ENCODE assay signal across 20 cellular contexts in the genomic region with DNA sequence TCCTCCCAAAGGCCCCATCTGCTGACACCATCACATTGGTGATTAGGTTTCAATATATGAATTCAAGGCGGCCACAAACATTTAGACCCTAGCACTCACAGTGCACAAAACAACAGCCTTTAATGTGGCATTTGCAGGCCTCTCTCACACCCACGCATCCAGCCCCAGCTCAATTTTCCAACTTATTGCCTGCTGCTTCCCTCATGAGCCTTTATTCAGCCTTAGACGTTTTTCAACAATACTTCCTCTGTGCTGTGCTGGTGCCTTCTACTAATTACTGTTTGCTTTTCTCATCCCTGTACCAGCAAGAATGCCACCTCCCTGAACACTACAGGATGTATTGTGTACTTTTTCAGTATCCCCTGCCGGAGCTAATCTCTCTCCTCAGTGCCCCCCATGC.
A peak's percentile ranks its signal among the peaks of the same experiment; 100 is the strongest.
DNase-seq lines count a peak whose midpoint lies in the region; ATAC-seq and TF ChIP-seq lines count a peak whose summit lies in the region.
"Had no signal": no experiment of that assay in that cellular context is flagged by ENCODE, and none has a peak within 500 bp of the region (broad histone marks: within the 10 kb centered on the region; RNA-seq: fewer than 3 reads in every experiment).

No MANE protein-coding gene starts in this region.

- H3K4me1 Mint-ChIP-seq in neural crest cell: peaks cover 23% of the 10 kb centered on the region
- H3K4me1 Mint-ChIP-seq: CD4-positive, alpha-beta memory T cell had no signal

- H3K36me3 Mint-ChIP-seq in neural crest cell (ENCODE audit: low read depth): no peaks in the 10 kb centered on the region
- H3K36me3 Mint-ChIP-seq: CD4-positive, alpha-beta memory T cell had no signal

- ATAC-seq in gastroesophageal sphincter: no peak
- ATAC-seq: HCT116, SK-N-SH treated with all-trans-retinoic acid at 6 μM for 48 hours had no signal

- H3K27me3 Mint-ChIP-seq in neural crest cell (ENCODE audit: low read depth): no peaks in the 10 kb centered on the region
- H3K27me3 Mint-ChIP-seq: CD4-positive, alpha-beta memory T cell had no signal

- H3K27ac ChIP-seq in gastroesophageal sphincter: no peak overlapping the region
- H3K27ac ChIP-seq: 22Rv1, GM23248 had no signal

- DNase-seq in DMS 273 (lab: John Stamatoyannopoulos, UW; ENCODE audit: unreplicated experiment) (peak; percentile 14), DMS 273 treated with DMSO at 0.1 percent for 48 hours (lab: John Stamatoyannopoulos, UW) (no peak), GM13976 (ENCODE audit: low spot score) (no peak), SW480 (ENCODE audit: low spot score) (peak; percentile 88), neural crest cell (ENCODE audit: low read depth, low spot score) (no peak), NCI-H510A (lab: John Stamatoyannopoulos, UW) (no peak)
- DNase-seq in activated CD4-positive, alpha-beta T cell treated with anti-CD3 and anti-CD28 coated beads for 48 hours: no peak
- DNase-seq: BE2C; CD4-positive, alpha-beta memory T cell; DND-41; GM23248; KBM-7; NCI-H1694; NCI-H2107; NCI-H345; SHP77 had no signal

- WGBS in gastroesophageal sphincter (ENCODE audit: low coverage in 1 of 2), 2 donors: 62 to 72% methylated on average over 3 to 4 of the region's 4 CpGs

- TF ChIP-seq CTCF in GM13976 (IDR thresholded peaks at IDR 0.05; ENCODE audit: borderline replicate concordance, control extremely low read depth, extremely low read depth, insufficient read depth, missing control alignments) (peak; percentile 6), neural crest cell (conservative IDR thresholded peaks at IDR 0.05) (no peak), gastroesophageal sphincter (IDR thresholded peaks at IDR 0.05) (no peak)

- H3K36me3 ChIP-seq in gastroesophageal sphincter: no peaks in the 10 kb centered on the region
- H3K36me3 ChIP-seq: BE2C had no signal

- in situ Hi-C loops in GM13976 (cut with MboI; ENCODE audit: low sequenced_read_pairs, unreplicated experiment): no loop called here

- H3K4me3 Mint-ChIP-seq in neural crest cell: no peak overlapping the region
- H3K4me3 Mint-ChIP-seq: CD4-positive, alpha-beta memory T cell had no signal

- no peaks in the 10 kb centered on the region for H3K4me1 ChIP-seq in gastroesophageal sphincter
- H3K4me1 ChIP-seq: BE2C had no signal

- peak overlapping the region; percentile 23 for H3K27ac Mint-ChIP-seq in neural crest cell (ENCODE audit: unreplicated experiment)
- H3K27ac Mint-ChIP-seq: CD4-positive, alpha-beta memory T cell had no signal

- no peaks in the 10 kb centered on the region for H3K9me3 Mint-ChIP-seq in neural crest cell

- no peak overlapping the region for H3K4me3 ChIP-seq in gastroesophageal sphincter
- H3K4me3 ChIP-seq: GM23248 had no signal

- no peak for TF ChIP-seq POLR2A in gastroesophageal sphincter (IDR thresholded peaks at IDR 0.05)

- TF ChIP-seq EP300 in gastroesophageal sphincter (IDR thresholded peaks at IDR 0.05): no peak

- H3K27me3 ChIP-seq in gastroesophageal sphincter: no peaks in the 10 kb centered on the region
- H3K27me3 ChIP-seq: BE2C had no signal

- no peaks in the 10 kb centered on the region for H3K9me3 ChIP-seq in gastroesophageal sphincter
- H3K9me3 ChIP-seq: BE2C had no signal

Comparison
In these comparisons a context has a peak if more than half of its experiments do, and no peak if none do; other contexts are left out.
1. DNase-seq: peak in DMS 273 (single experiment) and SW480 (single experiment); none in DMS 273 treated with DMSO at 0.1 percent for 48 hours (single experiment), GM13976 (single experiment), neural crest cell (single experiment), NCI-H510A (single experiment) and activated CD4-positive, alpha-beta T cell treated with anti-CD3 and anti-CD28 coated beads for 48 hours (single experiment).